In genomic region chr15:33309602-33310276, GRCh38 we compare ENCODE assay signal across 8 cellular contexts. TPM values are rescaled to one million over a fixed set of nuclear protein-coding genes. Genes with fewer than 3 reads are reported as not detected.
DNase-seq lines count a peak whose midpoint lies in the region; ATAC-seq and TF ChIP-seq lines count a peak whose summit lies in the region.

No MANE protein-coding gene starts in this region.

- TF ChIP-seq CTCF in astrocyte of the spinal cord (IDR thresholded peaks at IDR 0.05; ENCODE audit: low read depth, low read length), result peak; percentile 0

- no peak for ATAC-seq in GM21529 (IDR thresholded peaks at IDR 0.05; ENCODE audit: unreplicated experiment)
- no peak for ATAC-seq in HG03045 (IDR thresholded peaks at IDR 0.05; ENCODE audit: unreplicated experiment)
- no peak for ATAC-seq in GM19452 (IDR thresholded peaks at IDR 0.05; ENCODE audit: unreplicated experiment)

- DNase-seq in DMS114 treated with DMSO at 0.1 percent for 48 hours (lab: John Stamatoyannopoulos, UW; ENCODE audit: unreplicated experiment) (peak; percentile 72), HT-29 (ENCODE audit: low spot score) (peak; percentile 33), astrocyte of the spinal cord (ENCODE audit: low read depth, low spot score) (no peak), midbrain (lab: John Stamatoyannopoulos, UW) (peak; percentile 45), GM03348 (ENCODE audit: low spot score) (no peak)

- no peak overlapping the region for H3K4me3 ChIP-seq in astrocyte of the spinal cord (ENCODE audit: low read depth, low read length)

- in situ Hi-C loops in astrocyte of the spinal cord (cut with HindIII; ENCODE audit: low sequenced_read_pairs), result no loop called here

RNA-seq across cellular contexts. Expression of gene RYR3, which starts 1.0 kb away (rescaled TPM):
- total RNA-seq in HT-29 (2014; rRNA removed; shearing (Covaris generic)), result not detected in 2 replicates

Comparison
In these comparisons a context has a peak if more than half of its experiments do, and no peak if none do; other contexts are left out.
1. DNase-seq: peak in DMS114 treated with DMSO at 0.1 percent for 48 hours (single experiment), HT-29 (single experiment) and midbrain (single experiment); none in astrocyte of the spinal cord (single experiment) and GM03348 (single experiment).